In genomic region chr3:98039322-98040024, GRCh38 we compare ENCODE assay signal across 8 cellular contexts. TPM values are rescaled to one million over a fixed set of nuclear protein-coding genes. Genes with fewer than 3 reads are reported as not detected.
DNase-seq lines count a peak whose midpoint lies in the region; TF ChIP-seq lines count a peak whose summit lies in the region.

No MANE protein-coding gene starts in this region.

- DNase-seq in ELR (ENCODE audit: low read depth) (peak; percentile 76), H4 (ENCODE audit: low spot score) (peak; percentile 80), LHCN-M2 (ENCODE audit: low read depth) (peak; percentile 78), RPMI7951 (ENCODE audit: low read depth) (peak; percentile 80), fibroblast of the aortic adventitia (ENCODE audit: low read depth) (peak; percentile 91), stromal cell of bone marrow (ENCODE audit: low read depth) (peak; percentile 69)
- DNase-seq in activated T-helper 1 cell treated with anti-CD3 and anti-CD28 coated beads, Interleukin-2, amount 50 U/mL, for 16 hours (ENCODE audit: low read depth in 1 of 2, low spot score in 1 of 2) = peak; percentile 23 to 38

- peaks cover 8% of the 10 kb centered on the region for H3K27me3 ChIP-seq in neuron (ENCODE audit: insufficient read depth, low read length)

- H2AFZ ChIP-seq in neuron (ENCODE audit: low read depth, low read length) = peak overlapping the region; percentile 60

- no peaks in the 10 kb centered on the region for H3K9me3 ChIP-seq in neuron (ENCODE audit: low read length)

- H3K4me1 ChIP-seq in neuron (ENCODE audit: insufficient read depth, low read length) = no peaks in the 10 kb centered on the region

- no peaks in the 10 kb centered on the region for H3K36me3 ChIP-seq in neuron (ENCODE audit: insufficient read depth, low read length)

- H3K4me3 ChIP-seq in fibroblast of the aortic adventitia (ENCODE audit: low read depth, low read length) (peak overlapping the region; percentile 65), neuron (ENCODE audit: low read length) (peak overlapping the region; percentile 43)

- peak; percentile 90 for TF ChIP-seq CTCF in fibroblast of the aortic adventitia (IDR thresholded peaks at IDR 0.05; ENCODE audit: insufficient read depth, low read length)

RNA-seq across cellular contexts. Expression of gene GABRR3, which starts 4.4 kb away (rescaled TPM):
- not detected in 2 replicates for total RNA-seq in H4 (2014; rRNA removed; shearing (Covaris generic))
- total RNA-seq in LHCN-M2 (2014; rRNA removed) = not detected in 2 replicates
- polyA plus RNA-seq in LHCN-M2 (2012) = not detected
- total RNA-seq in RPMI7951 (2014; rRNA removed; shearing (Covaris generic)) = not detected in 2 replicates
- total RNA-seq in fibroblast of the aortic adventitia (ENCODE audit: low replicate concordance) = not detected in 2 replicates

RNA-seq across cellular contexts. Expression of gene OR5AC2, which starts 47.5 kb away (rescaled TPM):
- total RNA-seq in H4 (2014; rRNA removed; shearing (Covaris generic)) = not detected in 2 replicates
- total RNA-seq in LHCN-M2 (2014; rRNA removed) (not detected in 2 replicates), fibroblast of the aortic adventitia (ENCODE audit: low replicate concordance) (not detected in 2 replicates)
- polyA plus RNA-seq in LHCN-M2 (2012) = not detected
- total RNA-seq in RPMI7951 (2014; rRNA removed; shearing (Covaris generic)) = not detected in 2 replicates

Comparison
In these comparisons a context has a peak if more than half of its experiments do, and no peak if none do; other contexts are left out.
1. Peak in every context shown above with its lines: DNase-seq and H3K4me3 ChIP-seq.
2. DNase-seq: peak in every context shown above with its lines; median percentile 91 in fibroblast of the aortic adventitia; 80 in H4; 80 in RPMI7951; 78 in LHCN-M2; 76 in ELR; 69 in stromal cell of bone marrow; 30 in activated T-helper 1 cell treated with anti-CD3 and anti-CD28 coated beads, Interleukin-2, amount 50 U/mL, for 16 hours.